Comparison of ENCODE assay signal across 1 cellular context in the genomic region with DNA sequence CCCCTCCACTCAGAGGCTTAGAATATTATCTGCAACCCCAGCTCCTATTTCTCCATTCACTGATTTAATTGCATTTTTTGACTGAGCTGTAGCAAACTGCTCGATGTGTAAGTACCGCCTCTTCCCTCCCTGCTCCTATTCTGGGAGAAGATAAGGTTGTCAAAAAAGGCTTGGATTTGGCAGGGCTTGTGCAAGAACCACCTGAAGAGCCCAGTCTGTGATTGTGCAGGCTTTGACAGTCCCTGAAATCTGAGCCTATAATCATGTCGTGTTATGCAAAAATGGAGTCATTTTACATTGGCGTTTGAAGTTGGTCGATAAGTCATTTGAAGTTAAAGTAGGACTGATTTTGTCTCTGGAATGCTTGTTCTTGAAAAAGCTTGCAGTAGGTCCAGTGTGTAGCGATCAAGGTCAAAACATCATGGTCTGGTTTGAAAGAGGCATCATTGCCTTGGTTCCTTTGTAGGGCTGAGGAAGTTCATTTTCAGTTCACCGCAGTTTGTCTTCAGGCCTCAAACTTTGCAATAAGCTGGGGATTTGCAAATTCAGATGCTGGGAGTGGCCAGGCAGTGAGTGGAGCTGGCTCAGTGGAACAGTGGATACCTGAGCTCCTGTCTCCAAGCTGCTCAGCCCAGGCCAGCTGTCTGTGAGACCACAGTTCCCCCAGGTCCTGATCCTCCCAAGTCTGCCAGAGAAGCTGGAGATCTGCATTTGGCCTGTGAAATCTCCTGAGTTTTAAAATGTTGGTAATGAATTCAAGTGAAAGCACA.
TF ChIP-seq lines count a peak whose summit lies in the region.

No MANE protein-coding gene starts in this region.

TF ChIP-seq in GM23338, 12 proteins besides CTCF, POLR2A, EP300 and RAD21 (continued from another document):
- TF ChIP-seq, protein P1, sequence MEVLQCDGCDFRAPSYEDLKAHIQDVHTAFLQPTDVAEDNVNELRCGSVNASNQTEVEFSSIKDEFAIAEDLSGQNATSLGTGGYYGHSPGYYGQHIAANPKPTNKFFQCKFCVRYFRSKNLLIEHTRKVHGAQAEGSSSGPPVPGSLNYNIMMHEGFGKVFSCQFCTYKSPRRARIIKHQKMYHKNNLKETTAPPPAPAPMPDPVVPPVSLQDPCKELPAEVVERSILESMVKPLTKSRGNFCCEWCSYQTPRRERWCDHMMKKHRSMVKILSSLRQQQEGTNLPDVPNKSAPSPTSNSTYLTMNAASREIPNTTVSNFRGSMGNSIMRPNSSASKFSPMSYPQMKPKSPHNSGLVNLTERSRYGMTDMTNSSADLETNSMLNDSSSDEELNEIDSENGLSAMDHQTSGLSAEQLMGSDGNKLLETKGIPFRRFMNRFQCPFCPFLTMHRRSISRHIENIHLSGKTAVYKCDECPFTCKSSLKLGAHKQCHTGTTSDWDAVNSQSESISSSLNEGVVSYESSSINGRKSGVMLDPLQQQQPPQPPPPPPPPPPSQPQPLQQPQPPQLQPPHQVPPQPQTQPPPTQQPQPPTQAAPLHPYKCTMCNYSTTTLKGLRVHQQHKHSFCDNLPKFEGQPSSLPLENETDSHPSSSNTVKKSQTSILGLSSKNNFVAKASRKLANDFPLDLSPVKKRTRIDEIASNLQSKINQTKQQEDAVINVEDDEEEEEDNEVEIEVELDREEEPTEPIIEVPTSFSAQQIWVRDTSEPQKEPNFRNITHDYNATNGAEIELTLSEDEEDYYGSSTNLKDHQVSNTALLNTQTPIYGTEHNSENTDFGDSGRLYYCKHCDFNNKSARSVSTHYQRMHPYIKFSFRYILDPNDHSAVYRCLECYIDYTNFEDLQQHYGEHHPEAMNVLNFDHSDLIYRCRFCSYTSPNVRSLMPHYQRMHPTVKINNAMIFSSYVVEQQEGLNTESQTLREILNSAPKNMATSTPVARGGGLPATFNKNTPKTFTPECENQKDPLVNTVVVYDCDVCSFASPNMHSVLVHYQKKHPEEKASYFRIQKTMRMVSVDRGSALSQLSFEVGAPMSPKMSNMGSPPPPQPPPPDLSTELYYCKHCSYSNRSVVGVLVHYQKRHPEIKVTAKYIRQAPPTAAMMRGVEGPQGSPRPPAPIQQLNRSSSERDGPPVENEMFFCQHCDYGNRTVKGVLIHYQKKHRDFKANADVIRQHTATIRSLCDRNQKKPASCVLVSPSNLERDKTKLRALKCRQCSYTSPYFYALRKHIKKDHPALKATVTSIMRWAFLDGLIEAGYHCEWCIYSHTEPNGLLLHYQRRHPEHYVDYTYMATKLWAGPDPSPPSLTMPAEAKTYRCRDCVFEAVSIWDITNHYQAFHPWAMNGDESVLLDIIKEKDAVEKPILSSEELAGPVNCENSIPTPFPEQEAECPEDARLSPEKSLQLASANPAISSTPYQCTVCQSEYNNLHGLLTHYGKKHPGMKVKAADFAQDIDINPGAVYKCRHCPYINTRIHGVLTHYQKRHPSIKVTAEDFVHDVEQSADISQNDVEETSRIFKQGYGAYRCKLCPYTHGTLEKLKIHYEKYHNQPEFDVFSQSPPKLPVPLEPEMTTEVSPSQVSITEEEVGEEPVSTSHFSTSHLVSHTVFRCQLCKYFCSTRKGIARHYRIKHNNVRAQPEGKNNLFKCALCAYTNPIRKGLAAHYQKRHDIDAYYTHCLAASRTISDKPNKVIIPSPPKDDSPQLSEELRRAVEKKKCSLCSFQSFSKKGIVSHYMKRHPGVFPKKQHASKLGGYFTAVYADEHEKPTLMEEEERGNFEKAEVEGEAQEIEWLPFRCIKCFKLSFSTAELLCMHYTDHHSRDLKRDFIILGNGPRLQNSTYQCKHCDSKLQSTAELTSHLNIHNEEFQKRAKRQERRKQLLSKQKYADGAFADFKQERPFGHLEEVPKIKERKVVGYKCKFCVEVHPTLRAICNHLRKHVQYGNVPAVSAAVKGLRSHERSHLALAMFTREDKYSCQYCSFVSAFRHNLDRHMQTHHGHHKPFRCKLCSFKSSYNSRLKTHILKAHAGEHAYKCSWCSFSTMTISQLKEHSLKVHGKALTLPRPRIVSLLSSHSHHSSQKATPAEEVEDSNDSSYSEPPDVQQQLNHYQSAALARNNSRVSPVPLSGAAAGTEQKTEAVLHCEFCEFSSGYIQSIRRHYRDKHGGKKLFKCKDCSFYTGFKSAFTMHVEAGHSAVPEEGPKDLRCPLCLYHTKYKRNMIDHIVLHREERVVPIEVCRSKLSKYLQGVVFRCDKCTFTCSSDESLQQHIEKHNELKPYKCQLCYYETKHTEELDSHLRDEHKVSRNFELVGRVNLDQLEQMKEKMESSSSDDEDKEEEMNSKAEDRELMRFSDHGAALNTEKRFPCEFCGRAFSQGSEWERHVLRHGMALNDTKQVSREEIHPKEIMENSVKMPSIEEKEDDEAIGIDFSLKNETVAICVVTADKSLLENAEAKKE (CRISPR knock-in tag; IDR thresholded peaks at IDR 0.05), result no peak
- TF ChIP-seq ZNF114 (CRISPR knock-in tag; IDR thresholded peaks at IDR 0.05), result no peak
- TF ChIP-seq JUNB (IDR thresholded peaks at IDR 0.05; ENCODE audit: unreplicated experiment), result no peak
- TF ChIP-seq, protein P2, sequence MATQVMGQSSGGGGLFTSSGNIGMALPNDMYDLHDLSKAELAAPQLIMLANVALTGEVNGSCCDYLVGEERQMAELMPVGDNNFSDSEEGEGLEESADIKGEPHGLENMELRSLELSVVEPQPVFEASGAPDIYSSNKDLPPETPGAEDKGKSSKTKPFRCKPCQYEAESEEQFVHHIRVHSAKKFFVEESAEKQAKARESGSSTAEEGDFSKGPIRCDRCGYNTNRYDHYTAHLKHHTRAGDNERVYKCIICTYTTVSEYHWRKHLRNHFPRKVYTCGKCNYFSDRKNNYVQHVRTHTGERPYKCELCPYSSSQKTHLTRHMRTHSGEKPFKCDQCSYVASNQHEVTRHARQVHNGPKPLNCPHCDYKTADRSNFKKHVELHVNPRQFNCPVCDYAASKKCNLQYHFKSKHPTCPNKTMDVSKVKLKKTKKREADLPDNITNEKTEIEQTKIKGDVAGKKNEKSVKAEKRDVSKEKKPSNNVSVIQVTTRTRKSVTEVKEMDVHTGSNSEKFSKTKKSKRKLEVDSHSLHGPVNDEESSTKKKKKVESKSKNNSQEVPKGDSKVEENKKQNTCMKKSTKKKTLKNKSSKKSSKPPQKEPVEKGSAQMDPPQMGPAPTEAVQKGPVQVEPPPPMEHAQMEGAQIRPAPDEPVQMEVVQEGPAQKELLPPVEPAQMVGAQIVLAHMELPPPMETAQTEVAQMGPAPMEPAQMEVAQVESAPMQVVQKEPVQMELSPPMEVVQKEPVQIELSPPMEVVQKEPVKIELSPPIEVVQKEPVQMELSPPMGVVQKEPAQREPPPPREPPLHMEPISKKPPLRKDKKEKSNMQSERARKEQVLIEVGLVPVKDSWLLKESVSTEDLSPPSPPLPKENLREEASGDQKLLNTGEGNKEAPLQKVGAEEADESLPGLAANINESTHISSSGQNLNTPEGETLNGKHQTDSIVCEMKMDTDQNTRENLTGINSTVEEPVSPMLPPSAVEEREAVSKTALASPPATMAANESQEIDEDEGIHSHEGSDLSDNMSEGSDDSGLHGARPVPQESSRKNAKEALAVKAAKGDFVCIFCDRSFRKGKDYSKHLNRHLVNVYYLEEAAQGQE (IDR thresholded peaks at IDR 0.05; ENCODE audit: unreplicated experiment), result no peak
- TF ChIP-seq, protein P3, sequence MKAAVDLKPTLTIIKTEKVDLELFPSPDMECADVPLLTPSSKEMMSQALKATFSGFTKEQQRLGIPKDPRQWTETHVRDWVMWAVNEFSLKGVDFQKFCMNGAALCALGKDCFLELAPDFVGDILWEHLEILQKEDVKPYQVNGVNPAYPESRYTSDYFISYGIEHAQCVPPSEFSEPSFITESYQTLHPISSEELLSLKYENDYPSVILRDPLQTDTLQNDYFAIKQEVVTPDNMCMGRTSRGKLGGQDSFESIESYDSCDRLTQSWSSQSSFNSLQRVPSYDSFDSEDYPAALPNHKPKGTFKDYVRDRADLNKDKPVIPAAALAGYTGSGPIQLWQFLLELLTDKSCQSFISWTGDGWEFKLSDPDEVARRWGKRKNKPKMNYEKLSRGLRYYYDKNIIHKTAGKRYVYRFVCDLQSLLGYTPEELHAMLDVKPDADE (IDR thresholded peaks at IDR 0.05), result no peak
- TF ChIP-seq EZH2 (IDR thresholded peaks at IDR 0.05; ENCODE audit: low read depth, unreplicated experiment), result no peak
